ENCODE assay signal across 27 cellular contexts in genomic region chr1:63458750-63459149, GRCh38.
"Had no signal": no experiment of that assay in that cellular context is flagged by ENCODE, and none has a peak within 500 bp of the region (broad histone marks: within the 10 kb centered on the region; RNA-seq: fewer than 3 reads in every experiment).

No MANE protein-coding gene starts in this region.

- H3K4me3 Mint-ChIP-seq: dendritic cell treated with granulocyte-macrophage colony-stimulating factor and Interleukin-4, amounts not matched to agents 40 ng/mL and 50 ng/mL, for 4 days; effector memory CD8-positive, alpha-beta T cell; endodermal cell; mesothelial cell of epicardium had no signal

- H3K4me1 Mint-ChIP-seq: endodermal cell, mesothelial cell of epicardium, naive B cell had no signal

- H3K27ac Mint-ChIP-seq: dendritic cell treated with granulocyte-macrophage colony-stimulating factor and Interleukin-4, amounts not matched to agents 40 ng/mL and 50 ng/mL, for 4 days; effector memory CD8-positive, alpha-beta T cell; endodermal cell; mesothelial cell of epicardium had no signal

- H3K27me3 Mint-ChIP-seq: dendritic cell treated with granulocyte-macrophage colony-stimulating factor and Interleukin-4, amounts not matched to agents 40 ng/mL and 50 ng/mL, for 4 days; effector memory CD8-positive, alpha-beta T cell; naive B cell had no signal

- H3K27ac ChIP-seq: colonic mucosa, epithelial cell of prostate, esophagus squamous epithelium, gastrocnemius medialis, heart right ventricle, left lung, lower lobe of right lung had no signal

- H3K4me3 ChIP-seq: colonic mucosa, esophagus squamous epithelium, gastrocnemius medialis, heart right ventricle, left lung, lower lobe of right lung, mucosa of descending colon had no signal

- H3K36me3 ChIP-seq: colonic mucosa, esophagus squamous epithelium, gastrocnemius medialis, left lung, lower lobe of right lung had no signal

- H3K9me3 ChIP-seq: colonic mucosa had no signal

- H3K4me1 ChIP-seq: colonic mucosa, esophagus squamous epithelium, gastrocnemius medialis, lower lobe of right lung had no signal

- DNase-seq: colonic mucosa; cortex of kidney; effector CD8-positive, alpha-beta T cell; effector memory CD8-positive, alpha-beta T cell; endodermal cell; erythroblast; esophagus squamous epithelium; foreskin fibroblast; foreskin melanocyte; gastrocnemius medialis; glutamatergic neuron; head of caudate nucleus; heart right ventricle; hippocampal formation; left cardiac atrium; left lung; left ventricle myocardium superior; lower lobe of right lung; mesenchymal stem cell; mucosa of descending colon; naive B cell had no signal

- FAIRE-seq: endometrium, keratinocyte had no signal

- H3K27me3 ChIP-seq: colonic mucosa, esophagus squamous epithelium, gastrocnemius medialis, heart right ventricle, left lung had no signal

- ATAC-seq: effector memory CD8-positive, alpha-beta T cell; esophagus mucosa; gastrocnemius medialis; heart right ventricle; left cardiac atrium; left lung; left ventricle myocardium superior; lower lobe of right lung; mucosa of descending colon had no signal
